9 cellular contexts compared by ENCODE assay signal in genomic region chr3:32045091-32045964, GRCh38.
A peak's percentile ranks its signal among the peaks of the same experiment; 100 is the strongest.
DNase-seq lines count a peak whose midpoint lies in the region; ATAC-seq and TF ChIP-seq lines count a peak whose summit lies in the region.
"Had no signal": no experiment of that assay in that cellular context is flagged by ENCODE, and none has a peak within 500 bp of the region (broad histone marks: within the 10 kb centered on the region; RNA-seq: fewer than 3 reads in every experiment).

No MANE protein-coding gene starts in this region.

- H3K9me3 ChIP-seq in lung (ENCODE audit: control insufficient read depth in 2 of 2, insufficient read depth in 1 of 2, low read length in 1 of 2), result no peaks in the 10 kb centered on the region

- no peaks in the 10 kb centered on the region for H3K27me3 ChIP-seq in ACC112 (ENCODE audit: insufficient read depth, low read length)
- no peaks in the 10 kb centered on the region for H3K27me3 ChIP-seq in lung (ENCODE audit: control insufficient read depth, insufficient read depth)
- H3K27me3 ChIP-seq: neutrophil had no signal

- no peaks in the 10 kb centered on the region for H3K36me3 ChIP-seq in ACC112 (ENCODE audit: insufficient read depth, low read length)
- H3K36me3 ChIP-seq in lung (ENCODE audit: control insufficient read depth in 2 of 2, insufficient read depth in 2 of 2, low read length in 2 of 2), result no peaks in the 10 kb centered on the region
- H3K36me3 ChIP-seq: neutrophil had no signal

- peak; percentile 54 for DNase-seq in NCI-H1694 (lab: John Stamatoyannopoulos, UW)
- peak; percentile 45 for DNase-seq in cerebellar cortex (ENCODE audit: low spot score)
- DNase-seq in lung (ENCODE audit: low spot score), result peak; percentile 39

- ATAC-seq in lung (ENCODE audit: insufficient read depth, low FRiP score) (peak; percentile 58), HG03354 (IDR thresholded peaks at IDR 0.05; ENCODE audit: poor library complexity, severe bottlenecking, unreplicated experiment) (no peak), GM18868 (IDR thresholded peaks at IDR 0.05; ENCODE audit: unreplicated experiment) (no peak), HG03342 (IDR thresholded peaks at IDR 0.05; ENCODE audit: unreplicated experiment) (no peak), GM19324 (IDR thresholded peaks at IDR 0.05; ENCODE audit: low FRiP score, unreplicated experiment) (no peak)

- peak overlapping the region; percentile 67 for H2AFZ ChIP-seq in ACC112 (ENCODE audit: low read length, unreplicated experiment)

- H3K4me3 ChIP-seq in ACC112 (ENCODE audit: low read depth, low read length) (peak overlapping the region; percentile 64), lung (no peak overlapping the region)

- WGBS in lung, 2 donors, result 22 to 57% methylated on average over 5 of the region's 5 CpGs

- no peaks in the 10 kb centered on the region for H3K79me2 ChIP-seq in ACC112 (ENCODE audit: control insufficient read depth, insufficient read depth, low read length, unreplicated experiment)

- H3K4me1 ChIP-seq in ACC112 (ENCODE audit: control insufficient read depth, insufficient read depth, low read length, unreplicated experiment) (peaks cover 14% of the 10 kb centered on the region), lung (ENCODE audit: control insufficient read depth in 2 of 2, insufficient read depth in 2 of 2, low read length in 2 of 2) (peaks cover 3 to 12% of the 10 kb centered on the region in 2 donors)

- H3K27ac ChIP-seq in ACC112 (ENCODE audit: low read depth, low read length) (peak overlapping the region; percentile 64), lung (ENCODE audit: low read depth in 1 of 2, low read length in 1 of 2) (peak overlapping the region; percentile 68 to 75)
- H3K27ac ChIP-seq: neutrophil had no signal

- no peak for TF ChIP-seq CTCF in lung (IDR thresholded peaks at IDR 0.05; ENCODE audit: control extremely low read depth, extremely low read depth)
